ENCODE assay signal across 12 cellular contexts in genomic region chr5:39518516-39518915, GRCh38.
DNase-seq lines count a peak whose midpoint lies in the region; ATAC-seq and TF ChIP-seq lines count a peak whose summit lies in the region.
"Had no signal": no experiment of that assay in that cellular context is flagged by ENCODE, and none has a peak within 500 bp of the region (broad histone marks: within the 10 kb centered on the region; RNA-seq: fewer than 3 reads in every experiment).

No MANE protein-coding gene starts in this region.

- no peak overlapping the region for H3K4me3 Mint-ChIP-seq in neural progenitor cell

- intact Hi-C loops in thyroid gland (cut with DNase I), result no loop called here

- no peak for TF ChIP-seq POLR2A in thyroid gland (IDR thresholded peaks at IDR 0.05)

- no peaks in the 10 kb centered on the region for H3K9me3 ChIP-seq in neural progenitor cell (ENCODE audit: low read depth)
- no peaks in the 10 kb centered on the region for H3K9me3 ChIP-seq in thyroid gland
- H3K9me3 ChIP-seq: upper lobe of left lung had no signal

- no peaks in the 10 kb centered on the region for H4K20me1 ChIP-seq in neural progenitor cell (ENCODE audit: low read depth)

- no peaks in the 10 kb centered on the region for H3K4me1 ChIP-seq in neural progenitor cell
- peaks cover 21 to 22% of the 10 kb centered on the region in 2 donors for H3K4me1 ChIP-seq in thyroid gland

- H3K9ac ChIP-seq in neural progenitor cell, result no peak overlapping the region

- H3K27ac ChIP-seq in neural progenitor cell (no peak overlapping the region), thyroid gland (no peak overlapping the region)

- DNase-seq in AG09319 (ENCODE audit: extremely low read depth, low read depth) (peak; percentile 68), M059J (ENCODE audit: low read depth) (peak; percentile 84), choroid plexus epithelial cell (ENCODE audit: low read depth) (peak; percentile 96), neural progenitor cell (ENCODE audit: low spot score) (no peak), thyroid gland (no peak)
- no peak for DNase-seq in activated CD4-positive, alpha-beta T cell treated with anti-CD3 and anti-CD28 coated beads for 1 hour
- DNase-seq: cortex of kidney, Right ventricle myocardium superior, upper lobe of left lung had no signal

- no peak overlapping the region for H3K27ac Mint-ChIP-seq in neural progenitor cell
- H3K27ac Mint-ChIP-seq: activated T-helper 2 cell treated with anti-CD3 and anti-CD28 coated beads, Interferon-gamma antibody, Interleukin-2, Interleukin-4, amounts not matched to agents 10 μg/mL and 5 μg/mL and 100 μg/mL, durations not matched to agents 14 hours and 24 hours and 36 hours had no signal

- H2AFZ ChIP-seq in neural progenitor cell (replicated peaks), result peak overlapping the region; percentile 63

- no peaks in the 10 kb centered on the region for H3K79me2 ChIP-seq in neural progenitor cell (ENCODE audit: low read depth)

- H3K27me3 ChIP-seq in neural progenitor cell, result no peaks in the 10 kb centered on the region
- no peaks in the 10 kb centered on the region for H3K27me3 ChIP-seq in thyroid gland
- H3K27me3 ChIP-seq: upper lobe of left lung had no signal

- H3F3A ChIP-seq in neural progenitor cell (ENCODE audit: low read depth), result no peaks in the 10 kb centered on the region

- ATAC-seq in HG03354 (IDR thresholded peaks at IDR 0.05; ENCODE audit: poor library complexity, severe bottlenecking, unreplicated experiment), result no peak
- no peak for ATAC-seq in GM21528 (IDR thresholded peaks at IDR 0.05; ENCODE audit: low FRiP score, unreplicated experiment)

- H3K36me3 ChIP-seq in neural progenitor cell, result no peaks in the 10 kb centered on the region
- H3K36me3 ChIP-seq in thyroid gland, result no peaks in the 10 kb centered on the region
- H3K36me3 ChIP-seq: upper lobe of left lung had no signal

- WGBS in thyroid gland, 2 donors, result 30 to 31% methylated on average over 3 of the region's 3 CpGs

- no peak for TF ChIP-seq CTCF in AG09319 (IDR thresholded peaks at IDR 0.05; ENCODE audit: low read depth, low read length)
- TF ChIP-seq CTCF in choroid plexus epithelial cell (conservative IDR thresholded peaks at IDR 0.05; ENCODE audit: low read depth, low read length), result no peak
- TF ChIP-seq CTCF in neural progenitor cell (IDR thresholded peaks at IDR 0.05), result no peak
- no peak for TF ChIP-seq CTCF in thyroid gland (IDR thresholded peaks at IDR 0.05)

- H3K36me3 Mint-ChIP-seq in neural progenitor cell, result no peaks in the 10 kb centered on the region

- H3K4me3 ChIP-seq in choroid plexus epithelial cell (ENCODE audit: low read depth, low read length) (no peak overlapping the region), neural progenitor cell (no peak overlapping the region), thyroid gland (replicated peaks in 1 of 3) (no peak overlapping the region)
- H3K4me3 ChIP-seq: upper lobe of left lung had no signal

- no peaks in the 10 kb centered on the region for H3K9me3 Mint-ChIP-seq in neural progenitor cell
- H3K9me3 Mint-ChIP-seq: activated T-helper 2 cell treated with anti-CD3 and anti-CD28 coated beads, Interferon-gamma antibody, Interleukin-2, Interleukin-4, amounts not matched to agents 10 μg/mL and 5 μg/mL and 100 μg/mL, durations not matched to agents 14 hours and 24 hours and 36 hours had no signal

- no peaks in the 10 kb centered on the region for H3K27me3 Mint-ChIP-seq in neural progenitor cell (ENCODE audit: insufficient read depth, low read depth)

- H3K4me2 ChIP-seq in neural progenitor cell, result no peak overlapping the region

- H3K4me1 Mint-ChIP-seq in neural progenitor cell, result no peaks in the 10 kb centered on the region

Comparison
In these comparisons a context has a peak if more than half of its experiments do, and no peak if none do; other contexts are left out.
1. DNase-seq: peak in AG09319 (single experiment), M059J (single experiment) and choroid plexus epithelial cell (single experiment); none in neural progenitor cell (single experiment), activated CD4-positive, alpha-beta T cell treated with anti-CD3 and anti-CD28 coated beads for 1 hour (single experiment) and thyroid gland (0 of 2).